1 cellular context compared by ENCODE assay signal in genomic region chr6:144349690-144350132, GRCh38.
TF ChIP-seq lines count a peak whose summit lies in the region.

No MANE protein-coding gene starts in this region.

TF ChIP-seq in K562, 482 proteins besides CTCF, POLR2A, EP300 and RAD21 (continued from another document):
- no peak for TF ChIP-seq STAT6 (CRISPR knock-in tag; IDR thresholded peaks at IDR 0.05)
- no peak for TF ChIP-seq DDX20 (tag; IDR thresholded peaks at IDR 0.05; ENCODE audit: low read depth)
- 0 out of 2 replicates have a peak, but pooled peaks have one; percentile 33 for TF ChIP-seq MYBL2 (IDR thresholded peaks at IDR 0.05; ENCODE audit: low read depth)
- TF ChIP-seq MYBL2 (CRISPR knock-in tag; IDR thresholded peaks at IDR 0.05; ENCODE audit: borderline replicate concordance), result no peak
- no peak for TF ChIP-seq HES1 (IDR thresholded peaks at IDR 0.05; ENCODE audit: low read depth)
- no peak for TF ChIP-seq GTF2A2 (tag; IDR thresholded peaks at IDR 0.05)
- TF ChIP-seq ZNF512 (tag; IDR thresholded peaks at IDR 0.05), result no peak
- no peak for TF ChIP-seq EZH2 (IDR thresholded peaks at IDR 0.05; ENCODE audit: borderline replicate concordance, low read depth, low read length)
- TF ChIP-seq ZNF3 (CRISPR knock-in tag; IDR thresholded peaks at IDR 0.05), result no peak
- no peak for TF ChIP-seq ATF2 (CRISPR knock-in tag; IDR thresholded peaks at IDR 0.05)
- TF ChIP-seq ZNF431 (CRISPR knock-in tag; IDR thresholded peaks at IDR 0.05), result no peak
- TF ChIP-seq GATAD2B (IDR thresholded peaks at IDR 0.05; ENCODE audit: borderline replicate concordance), result no peak
- no peak for TF ChIP-seq ZNF174 (CRISPR knock-in tag; IDR thresholded peaks at IDR 0.05)
- no peak for TF ChIP-seq MCM7 (IDR thresholded peaks at IDR 0.05)
- TF ChIP-seq CCAR2 (IDR thresholded peaks at IDR 0.05; ENCODE audit: low read depth, low read length), result no peak
- no peak for TF ChIP-seq JUNB (CRISPR knock-in tag; conservative IDR thresholded peaks at IDR 0.05)
- no peak for TF ChIP-seq RNF219 (CRISPR knock-in tag; IDR thresholded peaks at IDR 0.05)
TF ChIP-seq in K562: peak in this region for 9.
